Comparison of ENCODE assay signal across 9 cellular contexts in the genomic region with DNA sequence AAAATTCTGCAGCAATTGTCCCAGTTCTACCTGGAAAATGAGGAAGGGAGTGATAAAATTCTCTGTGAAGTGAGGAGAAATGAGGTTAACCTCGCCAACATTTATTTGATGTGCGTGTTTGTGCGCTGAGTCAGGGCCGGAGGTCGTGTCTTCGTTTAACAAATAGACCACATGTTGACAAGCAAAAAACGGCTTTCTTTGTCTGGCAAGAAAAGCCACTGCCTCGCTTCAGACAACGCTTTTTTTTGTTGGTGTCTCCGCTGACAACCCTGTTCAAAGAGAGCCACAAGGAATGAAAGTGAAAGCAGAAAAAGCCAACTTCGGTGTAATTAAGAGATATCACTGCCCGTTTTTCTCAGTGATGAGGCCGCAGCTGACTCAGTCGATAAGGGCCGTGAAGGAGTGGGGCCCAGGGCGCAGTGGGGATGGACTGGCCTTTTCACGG.
A peak's percentile ranks its signal among the peaks of the same experiment; 100 is the strongest.
DNase-seq lines count a peak whose midpoint lies in the region; ATAC-seq and TF ChIP-seq lines count a peak whose summit lies in the region.
"Had no signal": no experiment of that assay in that cellular context is flagged by ENCODE, and none has a peak within 500 bp of the region (broad histone marks: within the 10 kb centered on the region; RNA-seq: fewer than 3 reads in every experiment).

No MANE protein-coding gene starts in this region.

- ATAC-seq in mucosa of descending colon (peak; percentile 87), HG02571 (IDR thresholded peaks at IDR 0.05; ENCODE audit: unreplicated experiment) (no peak)
- ATAC-seq: K562 had no signal

- H3K27ac ChIP-seq in Karpas-422 (ENCODE audit: low read length): no peak overlapping the region

- peak overlapping the region; percentile 85 for H3K27ac Mint-ChIP-seq in MCF 10A (ENCODE audit: low read depth, unreplicated experiment)

- CTCF ChIA-PET in MCF 10A (lab: Yijun Ruan, JAX): interaction anchor here (0.6 kb wide), 2 partner anchors 690 to 1733 kb away, joined by 3 read pairs; no protein-coding TSS in a partner anchor

- H3K9me3 Mint-ChIP-seq in MCF 10A (ENCODE audit: unreplicated experiment): no peaks in the 10 kb centered on the region

- intact Hi-C loops in MCF 10A (cut with micrococcal nuclease) (no loop called here), mucosa of descending colon (cut with DNase I, micrococcal nuclease) (no loop called here)

- no peaks in the 10 kb centered on the region for H3K36me3 Mint-ChIP-seq in MCF 10A (ENCODE audit: insufficient read depth, unreplicated experiment)

- H3K4me3 ChIP-seq in Karpas-422 (ENCODE audit: low read length) (peak overlapping the region; percentile 52), mucosa of descending colon (no peak overlapping the region)
- H3K4me3 ChIP-seq: K562 had no signal

- H3K27me3 ChIP-seq in Karpas-422 (ENCODE audit: low read length): no peaks in the 10 kb centered on the region

- H3K79me2 ChIP-seq in Karpas-422 (ENCODE audit: low read length): no peaks in the 10 kb centered on the region

- peak; percentile 58 for DNase-seq in DMS53 (lab: John Stamatoyannopoulos, UW)
- DNase-seq in Karpas-422: peak; percentile 70
- DNase-seq in MCF 10A (ENCODE audit: unreplicated experiment): peak; percentile 64
- DNase-seq in mucosa of descending colon: peak in 2 of 3 donors; percentile 38 to 41
- no peak for DNase-seq in NCI-H526 (lab: John Stamatoyannopoulos, UW)
- DNase-seq in 8988T: no peak
- no peak for DNase-seq in NCI-H187 (lab: John Stamatoyannopoulos, UW)

- H3K4me1 Mint-ChIP-seq in MCF 10A (ENCODE audit: insufficient read depth, unreplicated experiment): peaks cover 7% of the 10 kb centered on the region

- H2AFZ ChIP-seq in Karpas-422 (ENCODE audit: low read length): no peak overlapping the region

- peaks cover 49% of the 10 kb centered on the region for H3K4me1 ChIP-seq in Karpas-422 (ENCODE audit: low read length)
- H3K4me1 ChIP-seq in mucosa of descending colon (ENCODE audit: low read depth): no peaks in the 10 kb centered on the region

- POLR2A ChIA-PET in MCF 10A (lab: Yijun Ruan, JAX): no interaction called here

- H3K27me3 Mint-ChIP-seq in MCF 10A (ENCODE audit: insufficient read depth, unreplicated experiment): no peaks in the 10 kb centered on the region

- no peaks in the 10 kb centered on the region for H3K9me2 ChIP-seq in Karpas-422 (replicated peaks; ENCODE audit: insufficient read depth, low read length)

- peak overlapping the region; percentile 63 for H3K4me2 ChIP-seq in Karpas-422 (ENCODE audit: low read depth, low read length, poor library complexity, severe bottlenecking)

- TF ChIP-seq CTCF in MCF 10A (IDR thresholded peaks at IDR 0.05; ENCODE audit: unreplicated experiment) (no peak), mucosa of descending colon (IDR thresholded peaks at IDR 0.05) (no peak)

- H4K20me1 ChIP-seq in Karpas-422 (ENCODE audit: insufficient read depth, low read depth, low read length): no peaks in the 10 kb centered on the region

- H3K36me3 ChIP-seq in Karpas-422 (ENCODE audit: insufficient read depth, low read length) (no peaks in the 10 kb centered on the region), mucosa of descending colon (ENCODE audit: low read depth) (no peaks in the 10 kb centered on the region)

- peak overlapping the region; percentile 25 for H3K9ac ChIP-seq in Karpas-422 (ENCODE audit: low read length)

- H3K4me3 Mint-ChIP-seq in MCF 10A (ENCODE audit: unreplicated experiment): peak overlapping the region; percentile 62

- no TSS peak for BruUV-seq in MCF 10A (replicated peaks; lab: Mats Ljungman, UMichigan)

- H3K9me3 ChIP-seq in Karpas-422 (ENCODE audit: low read length) (no peaks in the 10 kb centered on the region), mucosa of descending colon (no peaks in the 10 kb centered on the region)

Comparison
In these comparisons a context has a peak if more than half of its experiments do, and no peak if none do; other contexts are left out.
1. DNase-seq: peak in DMS53 (single experiment), Karpas-422 (single experiment), MCF 10A (single experiment) and mucosa of descending colon (2 of 3); none in NCI-H526 (0 of 2), 8988T (single experiment) and NCI-H187 (0 of 2).